2 cellular contexts compared by ENCODE assay signal in the genomic region with DNA sequence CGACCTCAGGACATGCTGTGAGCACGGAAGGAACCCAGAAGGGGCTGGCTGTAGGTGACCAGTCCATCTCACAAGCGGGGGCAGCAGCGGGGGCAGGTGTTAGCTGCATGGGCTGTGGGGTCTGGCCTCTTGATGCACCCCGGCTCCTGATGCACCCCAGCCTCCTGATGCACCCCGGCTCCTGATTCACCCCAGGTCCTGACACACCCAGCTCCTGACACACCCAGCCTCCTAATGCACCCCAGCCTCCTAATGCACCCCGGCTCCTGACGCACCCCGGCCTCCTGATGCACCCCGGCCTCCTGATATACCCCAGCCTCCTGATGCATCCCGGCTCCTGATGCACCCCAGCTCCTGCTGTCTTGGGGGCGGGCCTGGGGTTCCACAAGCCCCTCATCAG.
TF ChIP-seq lines count a peak whose summit lies in the region.

No MANE protein-coding gene starts in this region.

TF ChIP-seq in HCT116, 20 proteins besides CTCF, POLR2A, EP300 and RAD21:
- no peak for TF ChIP-seq SRF (IDR thresholded peaks at IDR 0.05; ENCODE audit: low read depth)
- TF ChIP-seq POLR2AphosphoS5 (IDR thresholded peaks at IDR 0.05; ENCODE audit: low read depth, low read length): 0 out of 2 replicates have a peak, but pooled peaks have one; percentile 17

TF ChIP-seq in K562, 482 proteins besides CTCF, POLR2A, EP300 and RAD21:
- TF ChIP-seq SUPT5H (IDR thresholded peaks at IDR 0.05) (peak; percentile 47; the same call in 1 of the 2 replicates), POLR2G (IDR thresholded peaks at IDR 0.05; ENCODE audit: low read depth, low read length) (peak; percentile 56), NFXL1 (CRISPR knock-in tag; IDR thresholded peaks at IDR 0.05) (no peak), POLR2B (IDR thresholded peaks at IDR 0.05; ENCODE audit: low read depth, partially characterized antibody) (peak; percentile 47), MYNN (IDR thresholded peaks at IDR 0.05) (peak; percentile 52), MYNN (CRISPR knock-in tag; IDR thresholded peaks at IDR 0.05) (no peak)
- TF ChIP-seq, protein P1, sequence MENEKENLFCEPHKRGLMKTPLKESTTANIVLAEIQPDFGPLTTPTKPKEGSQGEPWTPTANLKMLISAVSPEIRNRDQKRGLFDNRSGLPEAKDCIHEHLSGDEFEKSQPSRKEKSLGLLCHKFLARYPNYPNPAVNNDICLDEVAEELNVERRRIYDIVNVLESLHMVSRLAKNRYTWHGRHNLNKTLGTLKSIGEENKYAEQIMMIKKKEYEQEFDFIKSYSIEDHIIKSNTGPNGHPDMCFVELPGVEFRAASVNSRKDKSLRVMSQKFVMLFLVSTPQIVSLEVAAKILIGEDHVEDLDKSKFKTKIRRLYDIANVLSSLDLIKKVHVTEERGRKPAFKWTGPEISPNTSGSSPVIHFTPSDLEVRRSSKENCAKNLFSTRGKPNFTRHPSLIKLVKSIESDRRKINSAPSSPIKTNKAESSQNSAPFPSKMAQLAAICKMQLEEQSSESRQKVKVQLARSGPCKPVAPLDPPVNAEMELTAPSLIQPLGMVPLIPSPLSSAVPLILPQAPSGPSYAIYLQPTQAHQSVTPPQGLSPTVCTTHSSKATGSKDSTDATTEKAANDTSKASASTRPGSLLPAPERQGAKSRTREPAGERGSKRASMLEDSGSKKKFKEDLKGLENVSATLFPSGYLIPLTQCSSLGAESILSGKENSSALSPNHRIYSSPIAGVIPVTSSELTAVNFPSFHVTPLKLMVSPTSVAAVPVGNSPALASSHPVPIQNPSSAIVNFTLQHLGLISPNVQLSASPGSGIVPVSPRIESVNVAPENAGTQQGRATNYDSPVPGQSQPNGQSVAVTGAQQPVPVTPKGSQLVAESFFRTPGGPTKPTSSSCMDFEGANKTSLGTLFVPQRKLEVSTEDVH (IDR thresholded peaks at IDR 0.05; ENCODE audit: low read depth, partially characterized antibody): peak; percentile 29
